In genomic region chr2:225597911-225598310, GRCh38 we compare ENCODE assay signal across 14 cellular contexts.
DNase-seq lines count a peak whose midpoint lies in the region; ATAC-seq lines count a peak whose summit lies in the region.
"Had no signal": no experiment of that assay in that cellular context is flagged by ENCODE, and none has a peak within 500 bp of the region (broad histone marks: within the 10 kb centered on the region; RNA-seq: fewer than 3 reads in every experiment).

No MANE protein-coding gene starts in this region.

- DNase-seq in HCEC 1CT: peak; percentile 16
- DNase-seq in astrocyte of the hippocampus (ENCODE audit: low read depth, low spot score): peak; percentile 29
- DNase-seq in foreskin melanocyte: peak; percentile 82
- DNase-seq in retina: peak; percentile 39
- DNase-seq in NCI-H1092 treated with DMSO at 0.1 percent for 48 hours (lab: John Stamatoyannopoulos, UW): no peak
- DNase-seq in glomerular visceral epithelial cell (ENCODE audit: extremely low spot score): no peak
- DNase-seq: Calu3; CD4-positive, CD25-positive, alpha-beta regulatory T cell; MM.1S; NCI-H1417; NCI-H2029; NCI-H510A had no signal

- no peak for ATAC-seq in GM21526 (IDR thresholded peaks at IDR 0.05; ENCODE audit: low FRiP score, unreplicated experiment)
- ATAC-seq: GM12878 had no signal

Comparison
In these comparisons a context has a peak if more than half of its experiments do, and no peak if none do; other contexts are left out.
1. DNase-seq: peak in HCEC 1CT (single experiment), astrocyte of the hippocampus (single experiment), foreskin melanocyte (single experiment) and retina (single experiment); none in NCI-H1092 treated with DMSO at 0.1 percent for 48 hours (single experiment) and glomerular visceral epithelial cell (single experiment).